In the genomic region with DNA sequence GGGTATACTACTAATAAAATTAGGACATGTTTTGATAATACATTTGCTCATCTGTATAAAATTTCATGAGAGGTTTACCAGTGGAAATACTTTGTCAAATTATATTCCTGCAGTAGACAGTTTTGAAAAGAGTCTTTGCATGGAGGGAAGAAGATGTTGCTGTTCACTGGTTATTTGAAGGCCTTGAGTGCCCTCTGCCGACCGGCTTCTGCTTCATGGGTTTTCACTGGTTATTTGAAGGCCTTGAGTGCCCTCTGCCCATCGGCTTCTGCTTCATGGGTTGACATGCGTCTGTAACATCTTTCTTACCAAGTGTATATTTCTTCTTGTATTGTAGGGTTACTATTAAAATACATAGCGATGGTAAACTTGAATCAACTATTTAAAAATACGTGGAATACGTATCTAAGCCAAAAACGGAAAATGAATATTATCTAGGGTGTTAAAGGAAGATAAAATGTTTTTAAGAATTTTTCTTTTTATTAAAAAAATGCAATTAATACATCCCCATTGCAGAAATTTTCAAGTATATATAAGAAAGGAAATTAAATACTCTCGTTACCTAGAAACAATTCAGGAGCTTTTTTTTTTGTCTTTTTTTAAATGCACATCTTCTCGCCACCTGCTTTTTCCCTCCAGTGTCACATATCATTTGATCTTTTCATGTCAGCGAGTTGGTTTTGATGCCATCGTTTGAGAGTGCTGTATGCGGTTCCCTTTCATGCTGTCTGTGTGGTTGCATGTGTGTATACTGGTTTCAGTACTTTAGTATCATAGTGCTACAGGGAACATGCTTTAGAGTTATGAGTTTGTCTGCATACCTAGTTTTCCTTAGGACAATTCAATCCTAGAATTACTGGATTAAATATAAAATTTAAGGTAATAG, we compare ENCODE assay signal across 8 cellular contexts.
DNase-seq lines count a peak whose midpoint lies in the region; ATAC-seq, FAIRE-seq and TF ChIP-seq lines count a peak whose summit lies in the region.

No MANE protein-coding gene starts in this region.

- peak; percentile 29 to 87 for DNase-seq in A549 (ENCODE audit: low read depth in 1 of 2, low spot score in 1 of 2)
- peak; percentile 93 for DNase-seq in HT-29 (ENCODE audit: low spot score)
- peak; percentile 57 to 75 for DNase-seq in SJSA1 (ENCODE audit: low read depth in 1 of 2, low spot score in 2 of 2)
- peak; percentile 71 for DNase-seq in activated naive CD4-positive, alpha-beta T cell treated with anti-CD3 and anti-CD28 coated beads, Interleukin-2, amount 50 U/mL, for 16 hours
- peak; percentile 76 for DNase-seq in glutamatergic neuron
- peak; percentile 69 for DNase-seq in prostate gland (ENCODE audit: low spot score)
- DNase-seq in 8988T: no peak

- H3K27ac ChIP-seq in A549 (no peak overlapping the region), SJSA1 (no peak overlapping the region), prostate gland (no peak overlapping the region)

- peaks cover 2% of the 10 kb centered on the region for H3K27me3 Mint-ChIP-seq in glutamatergic neuron (ENCODE audit: unreplicated experiment)

- TF ChIP-seq POLR2A in A549 (IDR thresholded peaks at IDR 0.05; ENCODE audit: low read length) (no peak), prostate gland (IDR thresholded peaks at IDR 0.05) (no peak)

- no peaks in the 10 kb centered on the region for H3K9me3 ChIP-seq in A549
- H3K9me3 ChIP-seq in SJSA1 (replicated peaks): no peaks in the 10 kb centered on the region
- no peaks in the 10 kb centered on the region for H3K9me3 ChIP-seq in prostate gland

- TF ChIP-seq RAD21 in A549 (conservative IDR thresholded peaks at IDR 0.05 in 1 of 2, IDR thresholded peaks at IDR 0.05 in 1 of 2): peak; percentile 89 to 94

- H3K9me3 Mint-ChIP-seq in glutamatergic neuron (ENCODE audit: unreplicated experiment): peaks cover 2% of the 10 kb centered on the region

- H3K36me3 Mint-ChIP-seq in glutamatergic neuron (ENCODE audit: unreplicated experiment): no peaks in the 10 kb centered on the region

- H3K27ac Mint-ChIP-seq in glutamatergic neuron (ENCODE audit: unreplicated experiment): no peak overlapping the region

- ATAC-seq in A549: peak; percentile 91 to 96
- peak; percentile 58 for ATAC-seq in GM18502 (IDR thresholded peaks at IDR 0.05; ENCODE audit: poor library complexity, unreplicated experiment)

- no peak overlapping the region for H3K4me3 ChIP-seq in A549
- no peak overlapping the region for H3K4me3 ChIP-seq in SJSA1
- no peak overlapping the region for H3K4me3 ChIP-seq in prostate gland

- peak; percentile 96 for TF ChIP-seq CTCF in A549 (IDR thresholded peaks at IDR 0.05)
- peak; percentile 19 for TF ChIP-seq CTCF in glutamatergic neuron (IDR thresholded peaks at IDR 0.05; ENCODE audit: partially characterized antibody, unreplicated experiment)
- TF ChIP-seq CTCF in prostate gland (IDR thresholded peaks at IDR 0.05): peak in 3 of 4 experiments; percentile 54 to 65 (median 61)

- intact Hi-C loops in prostate gland (cut with DNase I): loop anchor here (5.0 to 10.0 kb wide), 2 partner anchors 142 to 814 kb away; no protein-coding TSS in a partner anchor

- WGBS in A549 (ENCODE audit: missing lambda C conversion rate): 49% methylated on average over 13 of the region's 13 CpGs
- 60% methylated on average over 13 of the region's 13 CpGs for WGBS in prostate gland

- H3K4me2 ChIP-seq in A549: no peak overlapping the region

- CTCF ChIA-PET in A549 (lab: Yijun Ruan, JAX): interaction anchor here (0.6 to 12.6 kb wide), 13 partner anchors 9 to 359 kb away, joined by 3 to 200 read pairs (median 3); no protein-coding TSS in a partner anchor

- H3K4me1 ChIP-seq in A549 (peaks cover 9% of the 10 kb centered on the region; the same call in 2 of the 3 replicates), SJSA1 (replicated peaks) (no peaks in the 10 kb centered on the region), prostate gland (replicated peaks) (no peaks in the 10 kb centered on the region)

- POLR2A ChIA-PET in A549 (lab: Yijun Ruan, JAX): no interaction called here

- no peak overlapping the region for H3K4me3 Mint-ChIP-seq in glutamatergic neuron (ENCODE audit: unreplicated experiment)

- peaks cover 76% of the 10 kb centered on the region for H3K36me3 ChIP-seq in SJSA1
- no peaks in the 10 kb centered on the region for H3K36me3 ChIP-seq in prostate gland

- peak; percentile 89 for FAIRE-seq in A549 (lab: Jason Lieb, UNC)

- no peaks in the 10 kb centered on the region; the same call in 1 of the 2 replicates for H3K27me3 ChIP-seq in SJSA1 (replicated peaks)
- H3K27me3 ChIP-seq in prostate gland (replicated peaks; ENCODE audit: insufficient read depth): no peaks in the 10 kb centered on the region

- H3K4me1 Mint-ChIP-seq in glutamatergic neuron (ENCODE audit: low read depth, unreplicated experiment): peaks cover 19% of the 10 kb centered on the region

- TF ChIP-seq EP300 in A549 (IDR thresholded peaks at IDR 0.05): no peak

TF ChIP-seq in A549, 52 proteins besides CTCF, POLR2A, EP300 and RAD21:
- TF ChIP-seq CBX8 (IDR thresholded peaks at IDR 0.05) (no peak), SMC3 (IDR thresholded peaks at IDR 0.05) (peak; percentile 84)

Comparison
In these comparisons a context has a peak if more than half of its experiments do, and no peak if none do; other contexts are left out.
1. CTCF ChIP-seq: peak in every context shown above with its lines; median percentile 96 in A549; 61 in prostate gland; 19 in glutamatergic neuron.